In genomic region chr2:33581857-33582256, GRCh38 we compare ENCODE assay signal across 1 cellular context.
TF ChIP-seq lines count a peak whose summit lies in the region.

No MANE protein-coding gene starts in this region.

TF ChIP-seq in WTC11, 78 proteins besides CTCF, POLR2A, EP300 and RAD21:
- TF ChIP-seq IRF1 (CRISPR knock-in tag; IDR thresholded peaks at IDR 0.05) (no peak), PRRX2 (CRISPR knock-in tag; IDR thresholded peaks at IDR 0.05) (no peak), MLX (CRISPR knock-in tag; IDR thresholded peaks at IDR 0.05) (no peak), GRHL2 (CRISPR knock-in tag; IDR thresholded peaks at IDR 0.05; ENCODE audit: insufficient replicate concordance, severe bottlenecking) (no peak), ZNF425 (CRISPR knock-in tag; conservative IDR thresholded peaks at IDR 0.05) (no peak), TP53 (CRISPR knock-in tag; IDR thresholded peaks at IDR 0.05) (no peak), ZNF232 (CRISPR knock-in tag; IDR thresholded peaks at IDR 0.05) (no peak), NFATC4 (CRISPR knock-in tag; IDR thresholded peaks at IDR 0.05) (no peak), NR1H2 (CRISPR knock-in tag; IDR thresholded peaks at IDR 0.05) (no peak), NFYB (CRISPR knock-in tag; conservative IDR thresholded peaks at IDR 0.05; ENCODE audit: low read depth) (no peak), CBFB (CRISPR knock-in tag; IDR thresholded peaks at IDR 0.05; ENCODE audit: low read depth) (no peak), ZNF121 (CRISPR knock-in tag; IDR thresholded peaks at IDR 0.05) (no peak), IRF2 (CRISPR knock-in tag; IDR thresholded peaks at IDR 0.05; ENCODE audit: borderline replicate concordance, low read depth) (no peak), RORB (CRISPR knock-in tag; IDR thresholded peaks at IDR 0.05) (no peak), SP1 (CRISPR knock-in tag; conservative IDR thresholded peaks at IDR 0.05) (no peak), ZNF396 (CRISPR knock-in tag; IDR thresholded peaks at IDR 0.05; ENCODE audit: borderline replicate concordance) (no peak), JAZF1 (CRISPR knock-in tag; IDR thresholded peaks at IDR 0.05) (no peak), FOXJ3 (CRISPR knock-in tag; IDR thresholded peaks at IDR 0.05; ENCODE audit: borderline replicate concordance) (no peak), RELA (CRISPR knock-in tag; IDR thresholded peaks at IDR 0.05; ENCODE audit: borderline replicate concordance) (no peak)
